Comparison of ENCODE assay signal across 28 cellular contexts in the genomic region with DNA sequence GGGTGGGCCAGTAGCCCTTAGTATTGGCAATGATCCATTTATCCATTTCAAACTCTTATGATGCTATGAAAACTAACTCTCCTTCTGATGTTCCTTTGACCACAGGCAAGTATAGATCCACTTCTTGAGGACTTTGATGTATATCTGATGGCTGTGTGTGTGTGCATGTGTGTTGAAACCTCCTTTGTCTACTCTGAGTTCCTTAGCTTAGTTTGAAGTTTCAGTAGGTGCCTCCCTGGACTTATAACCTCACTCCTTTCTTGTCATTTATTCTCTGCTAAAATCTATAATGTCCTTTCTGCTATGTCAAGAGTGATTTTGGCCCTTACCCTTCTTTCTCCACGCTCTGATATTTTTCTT.
"Had no signal": no experiment of that assay in that cellular context is flagged by ENCODE, and none has a peak within 500 bp of the region (broad histone marks: within the 10 kb centered on the region; RNA-seq: fewer than 3 reads in every experiment).

No MANE protein-coding gene starts in this region.

- H3K27ac Mint-ChIP-seq: activated B cell treated with CpG ODN at 0.5 μM for 24 hours; activated CD8-positive, alpha-beta T cell treated with anti-CD3 and anti-CD28 coated beads for 36 hours; activated naive CD8-positive, alpha-beta T cell; activated T-helper 17 cell treated with anti-CD3 and anti-CD28 coated beads, Interleukin-2, amount 50 U/mL, for 72 hours; T-helper 17 cell; T-helper 2 cell treated with Interferon-gamma antibody and Interleukin-4, amounts not matched to agents 5 μg/mL and 100 μg/mL, for 36 hours had no signal

- H3K4me3 ChIP-seq: breast epithelium, cardiac muscle cell, colonic mucosa, esophagus squamous epithelium, gastroesophageal sphincter, heart right ventricle had no signal

- H3K9me3 Mint-ChIP-seq: activated B cell treated with CpG ODN at 0.5 μM for 24 hours; activated CD8-positive, alpha-beta T cell treated with anti-CD3 and anti-CD28 coated beads for 36 hours; activated T-cell treated with anti-CD3 and anti-CD28 coated beads, Interleukin-2, amount 50 U/mL, for 4 hours; T-helper 2 cell treated with Interferon-gamma antibody and Interleukin-4, amounts not matched to agents 5 μg/mL and 100 μg/mL, for 36 hours had no signal

- H3K9me3 ChIP-seq: breast epithelium, colonic mucosa, esophagus squamous epithelium, gastroesophageal sphincter had no signal

- H3K36me3 Mint-ChIP-seq: activated naive CD8-positive, alpha-beta T cell had no signal

- DNase-seq: activated B cell treated with CpG ODN at 0.5 μM for 24 hours; activated CD4-positive, alpha-beta T cell treated with anti-CD3 and anti-CD28 coated beads for 48 hours; activated CD4-positive, alpha-beta T cell treated with anti-CD3 and anti-CD28 coated beads, Interleukin-2, amount 50 U/mL, for 1 hour; activated CD4-positive, alpha-beta T cell treated with anti-CD3 and anti-CD28 coated beads, Interleukin-2, amount 50 U/mL, for 48 hours; activated CD8-positive, alpha-beta memory T cell treated with anti-CD3 and anti-CD28 coated beads for 24 hours; activated CD8-positive, alpha-beta T cell treated with anti-CD3 and anti-CD28 coated beads for 36 hours; activated effector memory CD4-positive, alpha-beta T cell treated with Interleukin-2 at 50 U/mL for 16 hours; activated gamma-delta T cell treated with Interleukin-2 at 50 U/mL for 16 hours; activated naive CD4-positive, alpha-beta T cell treated with anti-CD3 and anti-CD28 coated beads, Interleukin-2, amount 50 U/mL, for 16 hours; activated naive CD4-positive, alpha-beta T cell treated with Interleukin-2 at 50 U/mL for 16 hours; activated T-cell treated with anti-CD3 and anti-CD28 coated beads, Interleukin-2, amount 50 U/mL, for 4 hours; amniotic stem cell; central memory CD4-positive, alpha-beta T cell; colonic mucosa; effector CD8-positive, alpha-beta T cell; esophagus squamous epithelium; foreskin melanocyte; heart right ventricle; T-helper 17 cell; T1000; WERI-Rb-1 had no signal

- H3K27ac ChIP-seq: breast epithelium, cardiac muscle cell, colonic mucosa, epithelial cell of prostate, heart right ventricle, WERI-Rb-1 had no signal

- H3K27me3 ChIP-seq: breast epithelium, cardiac muscle cell, colonic mucosa, gastroesophageal sphincter had no signal

- H3K4me1 ChIP-seq: breast epithelium, colonic mucosa had no signal

- H3K4me3 Mint-ChIP-seq: activated B cell treated with CpG ODN at 0.5 μM for 24 hours; activated CD8-positive, alpha-beta T cell treated with anti-CD3 and anti-CD28 coated beads for 36 hours; activated naive CD8-positive, alpha-beta T cell; activated T-cell treated with anti-CD3 and anti-CD28 coated beads, Interleukin-2, amount 50 U/mL, for 4 hours; activated T-helper 17 cell treated with anti-CD3 and anti-CD28 coated beads, Interleukin-2, amount 50 U/mL, for 72 hours; T-helper 17 cell; T-helper 2 cell treated with Interferon-gamma antibody and Interleukin-4, amounts not matched to agents 5 μg/mL and 100 μg/mL, for 36 hours had no signal

- H3K4me1 Mint-ChIP-seq: activated B cell treated with CpG ODN at 0.5 μM for 24 hours, T-helper 17 cell had no signal

- H3K36me3 ChIP-seq: breast epithelium, cardiac muscle cell, colonic mucosa, esophagus squamous epithelium, gastroesophageal sphincter, heart right ventricle, WERI-Rb-1 had no signal
